20 cellular contexts compared by ENCODE assay signal in the genomic region with DNA sequence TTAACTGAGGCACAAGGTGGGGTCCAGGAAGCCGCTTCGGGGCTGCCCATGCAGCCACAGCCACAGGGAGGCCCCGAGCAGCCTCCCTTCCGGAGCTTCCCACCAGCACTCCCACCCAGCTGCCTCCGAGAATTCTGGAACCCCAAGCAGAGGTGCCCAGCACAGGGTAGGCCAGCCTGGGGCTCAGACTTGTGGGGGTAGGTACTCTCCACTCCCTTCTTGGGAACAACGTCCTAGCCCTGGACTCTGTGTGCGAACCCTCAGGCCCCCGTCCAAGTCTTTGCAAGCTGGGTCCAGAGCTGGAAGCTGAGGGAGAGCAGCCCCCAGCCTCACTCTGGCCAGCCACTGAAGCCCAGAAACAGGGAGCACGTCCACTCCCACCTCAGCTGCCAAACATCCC. TPM values are rescaled to one million over a fixed set of nuclear protein-coding genes. Genes with fewer than 3 reads are reported as not detected.
DNase-seq lines count a peak whose midpoint lies in the region; ATAC-seq, FAIRE-seq and TF ChIP-seq lines count a peak whose summit lies in the region.
"Had no signal": no experiment of that assay in that cellular context is flagged by ENCODE, and none has a peak within 500 bp of the region (broad histone marks: within the 10 kb centered on the region; RNA-seq: fewer than 3 reads in every experiment).

No MANE protein-coding gene starts in this region.

- no peaks in the 10 kb centered on the region for H3K9me3 ChIP-seq in heart left ventricle

- no peaks in the 10 kb centered on the region for H3K27me3 Mint-ChIP-seq in dendritic cell treated with granulocyte-macrophage colony-stimulating factor and Interleukin-4, amounts not matched to agents 40 ng/mL and 50 ng/mL, for 4 days
- H3K27me3 Mint-ChIP-seq: B cell had no signal

- no peak overlapping the region for H3K4me3 ChIP-seq in heart left ventricle
- H3K4me3 ChIP-seq: K562 had no signal

- DNase-seq in Right ventricle myocardium inferior (ENCODE audit: missing footprints) (peak; percentile 32), heart left ventricle (no peak), iPS-NIHi11 (ENCODE audit: low spot score) (peak; percentile 11), NCI-H524 treated with DMSO at 0.1 percent for 48 hours (lab: John Stamatoyannopoulos, UW) (no peak), DMS53 treated with DMSO at 0.1 percent for 48 hours (lab: John Stamatoyannopoulos, UW; ENCODE audit: unreplicated experiment) (no peak), GF-D8 (lab: John Stamatoyannopoulos, UW) (no peak), frontal cortex (ENCODE audit: low spot score in 2 of 2) (no peak)
- DNase-seq: 8988T; CD8-positive, alpha-beta T cell; DMS53; GOT3; NCI-H1105 treated with DMSO at 0.1 percent for 48 hours; NCI-H1694; NCI-H2081 treated with DMSO at 0.1 percent for 48 hours; NCI-H748 treated with DMSO at 0.1 percent for 48 hours; NK-92 treated with Interleukin-12 subunit alpha and Interleukin-12 subunit beta, amount 100 ng/mL, for 24 hours; SHP77 treated with DMSO at 0.1 percent for 48 hours had no signal

- intact Hi-C loops in Right ventricle myocardium inferior (cut with DNase I) (no loop called here), heart left ventricle (cut with DNase I) (loop anchor here in 2 of 10 donors (5.0 to 10.0 kb wide), 2 partner anchors 55 to 57 kb away; no protein-coding TSS in a partner anchor)
- intact Hi-C loops in dendritic cell treated with granulocyte-macrophage colony-stimulating factor and Interleukin-4, amounts not matched to agents 40 ng/mL and 50 ng/mL, for 4 days (cut with micrococcal nuclease): no loop called here

- no peak for TF ChIP-seq POLR2A in heart left ventricle (IDR thresholded peaks at IDR 0.05)

- peak overlapping the region; percentile 41 for H3K27ac Mint-ChIP-seq in dendritic cell treated with granulocyte-macrophage colony-stimulating factor and Interleukin-4, amounts not matched to agents 40 ng/mL and 50 ng/mL, for 4 days
- H3K27ac Mint-ChIP-seq: B cell had no signal

- no peak for TF ChIP-seq CTCF in heart left ventricle (IDR thresholded peaks at IDR 0.05)

- H3K36me3 ChIP-seq in heart left ventricle: no peaks in the 10 kb centered on the region

- H3K4me1 ChIP-seq in heart left ventricle: peaks cover 0 to 69% (median 38%) of the 10 kb centered on the region in 12 donors

- H3K9me3 Mint-ChIP-seq in dendritic cell treated with granulocyte-macrophage colony-stimulating factor and Interleukin-4, amounts not matched to agents 40 ng/mL and 50 ng/mL, for 4 days: no peaks in the 10 kb centered on the region
- H3K9me3 Mint-ChIP-seq: CD8-positive, alpha-beta T cell had no signal

- peaks cover 84% of the 10 kb centered on the region for H3K4me1 Mint-ChIP-seq in dendritic cell treated with granulocyte-macrophage colony-stimulating factor and Interleukin-4, amounts not matched to agents 40 ng/mL and 50 ng/mL, for 4 days (ENCODE audit: low read depth)

- H3K4me3 Mint-ChIP-seq in dendritic cell treated with granulocyte-macrophage colony-stimulating factor and Interleukin-4, amounts not matched to agents 40 ng/mL and 50 ng/mL, for 4 days: no peak overlapping the region
- H3K4me3 Mint-ChIP-seq: B cell; CD8-positive, alpha-beta T cell had no signal

- ATAC-seq in Right ventricle myocardium inferior: no peak
- no peak for ATAC-seq in heart left ventricle
- ATAC-seq: CD8-positive, alpha-beta T cell; K562 had no signal

- no peaks in the 10 kb centered on the region for H3K27me3 ChIP-seq in heart left ventricle

- FAIRE-seq in frontal cortex (lab: Jason Lieb, UNC): no peak

- peaks cover 24% of the 10 kb centered on the region for H3K36me3 Mint-ChIP-seq in dendritic cell treated with granulocyte-macrophage colony-stimulating factor and Interleukin-4, amounts not matched to agents 40 ng/mL and 50 ng/mL, for 4 days (ENCODE audit: low read depth)
- H3K36me3 Mint-ChIP-seq: CD8-positive, alpha-beta T cell had no signal

- 77 to 88% (median 85%) methylated on average over 4 to 9 of the region's 9 CpGs for WGBS in heart left ventricle, 4 donors

- peak overlapping the region in 4 of 12 donors; percentile 6 to 56 (median 28) for H3K27ac ChIP-seq in heart left ventricle

RNA-seq across cellular contexts. Expression of a gene that starts 16.1 kb away (rescaled TPM):
- 123 TPM for total RNA-seq in Right ventricle myocardium inferior
- total RNA-seq in heart left ventricle: 100 to 1,000 TPM in 3 of 9 donors, 10 to 100 TPM in 6; 71.7 to 152 (median 91.0) TPM
- 100 to 1,000 TPM in 1 of 2 donors, 10 to 100 TPM in 1; 44.5 to 158 TPM for polyA plus RNA-seq in heart left ventricle
- 25.3 TPM for total RNA-seq in frontal cortex

Comparison
In these comparisons a context has a peak if more than half of its experiments do, and no peak if none do; other contexts are left out.
1. DNase-seq: peak in Right ventricle myocardium inferior (single experiment) and iPS-NIHi11 (single experiment); none in heart left ventricle (0 of 5), NCI-H524 treated with DMSO at 0.1 percent for 48 hours (single experiment), DMS53 treated with DMSO at 0.1 percent for 48 hours (single experiment), GF-D8 (single experiment) and frontal cortex (0 of 2).